15 cellular contexts compared by ENCODE assay signal in the genomic region with DNA sequence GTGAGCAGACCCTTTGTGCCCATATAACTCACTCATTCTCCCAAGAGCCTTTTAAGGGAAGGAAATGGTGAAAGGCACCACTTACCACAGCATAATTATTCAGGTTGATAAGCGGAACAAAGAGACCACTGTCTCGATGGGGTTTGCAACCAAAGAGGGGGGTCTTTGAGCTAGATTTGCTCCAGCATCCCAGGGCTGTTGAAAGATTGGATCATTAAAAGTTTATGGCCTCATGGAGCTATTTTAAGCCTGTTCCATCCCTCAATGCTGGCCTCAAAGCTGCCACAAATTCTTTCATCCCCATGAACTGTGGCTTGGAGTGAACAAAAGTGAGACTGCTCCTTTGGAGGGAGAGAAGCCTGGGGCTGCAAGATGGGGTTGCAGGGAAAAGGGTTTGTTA.
DNase-seq lines count a peak whose midpoint lies in the region; TF ChIP-seq lines count a peak whose summit lies in the region.
"Had no signal": no experiment of that assay in that cellular context is flagged by ENCODE, and none has a peak within 500 bp of the region (broad histone marks: within the 10 kb centered on the region; RNA-seq: fewer than 3 reads in every experiment).

No MANE protein-coding gene starts in this region.

- peaks cover 47 to 66% (median 64%) of the 10 kb centered on the region in 11 experiments for H3K27me3 ChIP-seq in BLaER1 treated with 17β-estradiol and CSF1 and Interleukin-3, amounts not matched to agents 10 nM and 100 nM
- no peaks in the 10 kb centered on the region for H3K27me3 ChIP-seq in H7 (ENCODE audit: control insufficient read depth, insufficient read depth, low read length)

- peaks cover 0 to 18% (median 12%) of the 10 kb centered on the region in 10 experiments; a peak in 16 of 20 replicates for H3K4me1 ChIP-seq in BLaER1 treated with 17β-estradiol and CSF1 and Interleukin-3, amounts not matched to agents 10 nM and 100 nM
- H3K4me1 ChIP-seq: A549 had no signal

- TF ChIP-seq CTCF in brain (conservative IDR thresholded peaks at IDR 0.05) = no peak
- no peak for TF ChIP-seq CTCF in neural crest cell (conservative IDR thresholded peaks at IDR 0.05)

- H3K27me3 Mint-ChIP-seq in brain = no peaks in the 10 kb centered on the region
- no peaks in the 10 kb centered on the region for H3K27me3 Mint-ChIP-seq in neural crest cell (ENCODE audit: low read depth)

- no peak overlapping the region for H3K27ac ChIP-seq in BLaER1 treated with 17β-estradiol and CSF1 and Interleukin-3, amounts not matched to agents 10 nM and 100 nM
- H3K27ac ChIP-seq: A549 had no signal

- peak overlapping the region in 9 of 11 experiments; percentile 25 to 48 (median 35); a peak in 15 of 22 replicates for H3K4me2 ChIP-seq in BLaER1 treated with 17β-estradiol and CSF1 and Interleukin-3, amounts not matched to agents 10 nM and 100 nM
- H3K4me2 ChIP-seq: A549 had no signal

- no peaks in the 10 kb centered on the region for H4K20me1 ChIP-seq in BLaER1 treated with 17β-estradiol and CSF1 and Interleukin-3, amounts not matched to agents 10 nM and 100 nM

- no peak overlapping the region for H3K4me3 ChIP-seq in BLaER1 treated with 17β-estradiol and CSF1 and Interleukin-3, amounts not matched to agents 10 nM and 100 nM
- H3K4me3 ChIP-seq in H7 (ENCODE audit: insufficient read depth, low read depth, low read length) = no peak overlapping the region
- H3K4me3 ChIP-seq: A549 had no signal

- DNase-seq in RPMI7951 (ENCODE audit: low read depth) (peak; percentile 51), neural crest cell (ENCODE audit: low read depth, low spot score) (peak; percentile 9), AG20443 (ENCODE audit: low spot score) (no peak), GDM1 (lab: John Stamatoyannopoulos, UW) (no peak), H7 (no peak), NCI-H2107 (lab: John Stamatoyannopoulos, UW) (no peak)
- DNase-seq: DMS53, IMR-90, NCI-H1105 treated with DMSO at 0.1 percent for 48 hours, NCI-H1694 treated with DMSO at 0.1 percent for 48 hours, NCI-H526 treated with DMSO at 0.1 percent for 48 hours, PC-3 had no signal

- peaks cover 13 to 25% (median 17%) of the 10 kb centered on the region in 11 experiments for H3K9me3 ChIP-seq in BLaER1 treated with 17β-estradiol and CSF1 and Interleukin-3, amounts not matched to agents 10 nM and 100 nM (replicated peaks in 1 of 11)
- H3K9me3 ChIP-seq: A549 had no signal

- H3K4me1 Mint-ChIP-seq in brain = peaks cover 23% of the 10 kb centered on the region
- H3K4me1 Mint-ChIP-seq in neural crest cell = peaks cover 30% of the 10 kb centered on the region

- H3K27ac Mint-ChIP-seq in brain = peak overlapping the region in 4 of 5 experiments; percentile 30 to 86 (median 75)
- H3K27ac Mint-ChIP-seq in neural crest cell (ENCODE audit: unreplicated experiment) = peak overlapping the region; percentile 83

- H3K9ac ChIP-seq in BLaER1 treated with 17β-estradiol and CSF1 and Interleukin-3, amounts not matched to agents 10 nM and 100 nM = no peak overlapping the region

- H3K9me3 Mint-ChIP-seq in brain (peaks cover 0 to 9% (median 4%) of the 10 kb centered on the region in 5 experiments), neural crest cell (peaks cover 19% of the 10 kb centered on the region)

- H3K36me3 Mint-ChIP-seq in brain (peaks cover 5% of the 10 kb centered on the region), neural crest cell (ENCODE audit: low read depth) (peaks cover 2% of the 10 kb centered on the region)

- no peaks in the 10 kb centered on the region for H3K36me3 ChIP-seq in BLaER1 treated with 17β-estradiol and CSF1 and Interleukin-3, amounts not matched to agents 10 nM and 100 nM
- no peaks in the 10 kb centered on the region for H3K36me3 ChIP-seq in H7 (replicated peaks; ENCODE audit: control insufficient read depth, insufficient read depth, low read length)

- H3K4me3 Mint-ChIP-seq in brain (no peak overlapping the region), neural crest cell (no peak overlapping the region)

Comparison
In these comparisons a context has a peak if more than half of its experiments do, and no peak if none do; other contexts are left out.
1. DNase-seq: peak in RPMI7951 (single experiment) and neural crest cell (single experiment); none in AG20443 (single experiment), GDM1 (single experiment), H7 (single experiment) and NCI-H2107 (single experiment).